In the genomic region with DNA sequence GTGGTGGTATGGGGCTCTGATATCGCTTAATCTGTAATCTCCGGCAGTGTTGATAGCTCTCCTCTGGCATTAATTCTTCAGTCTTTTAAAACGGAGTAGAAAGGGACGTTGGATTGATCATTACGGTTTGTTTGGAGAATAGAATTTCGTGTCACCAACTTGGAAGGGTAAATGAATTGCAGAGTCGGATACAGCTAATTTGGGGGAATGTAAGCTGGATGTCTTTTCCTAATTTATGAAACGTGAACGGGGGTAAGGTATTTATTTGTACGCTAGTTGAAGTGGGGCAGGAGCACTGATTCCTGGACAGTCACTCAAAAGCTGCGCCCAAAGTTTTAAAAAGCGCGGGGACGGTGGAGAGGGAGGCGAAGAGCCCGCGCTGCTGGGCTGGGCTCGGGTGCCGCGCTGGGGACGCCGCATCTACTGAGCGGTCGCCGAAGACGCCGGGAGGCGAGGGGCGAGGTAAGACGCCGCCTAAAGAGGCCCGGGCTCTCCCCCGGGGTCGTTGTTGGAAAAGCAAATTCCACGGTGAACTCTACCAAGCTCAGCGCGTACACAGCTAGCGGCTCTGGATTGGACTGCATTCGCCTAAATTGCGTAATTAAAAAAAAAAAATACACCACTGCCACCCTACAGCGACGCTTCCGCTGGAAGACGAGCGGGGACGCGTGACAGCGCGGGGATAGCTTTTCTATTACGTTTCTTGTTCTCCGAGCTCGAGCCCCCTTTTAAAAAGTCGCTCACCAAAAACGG, we compare ENCODE assay signal across 8 cellular contexts.
DNase-seq lines count a peak whose midpoint lies in the region; ATAC-seq and TF ChIP-seq lines count a peak whose summit lies in the region.

No MANE protein-coding gene starts in this region.

- H3K9me3 ChIP-seq in CD4-positive, CD25-positive, alpha-beta regulatory T cell (ENCODE audit: control insufficient read depth in 2 of 2, low read length in 2 of 2) = no peaks in the 10 kb centered on the region
- H3K9me3 ChIP-seq in neutrophil = no peaks in the 10 kb centered on the region

- peaks cover 0 to 1% (median 0%) of the 10 kb centered on the region in 7 donors for H3K9me3 Mint-ChIP-seq in CD4-positive, CD25-positive, alpha-beta regulatory T cell
- no peaks in the 10 kb centered on the region for H3K9me3 Mint-ChIP-seq in activated T-cell treated with anti-CD3 and anti-CD28 coated beads, Interleukin-2, amount 50 U/mL, for 24 hours

- no peaks in the 10 kb centered on the region for H3K36me3 Mint-ChIP-seq in CD4-positive, CD25-positive, alpha-beta regulatory T cell
- peaks cover 4% of the 10 kb centered on the region for H3K36me3 Mint-ChIP-seq in activated T-cell treated with anti-CD3 and anti-CD28 coated beads, Interleukin-2, amount 50 U/mL, for 24 hours (ENCODE audit: low read depth)

- H3K27ac Mint-ChIP-seq in CD4-positive, CD25-positive, alpha-beta regulatory T cell = peak overlapping the region; percentile 77 to 93 (median 81)
- peak overlapping the region; percentile 83 for H3K27ac Mint-ChIP-seq in activated T-cell treated with anti-CD3 and anti-CD28 coated beads, Interleukin-2, amount 50 U/mL, for 24 hours

- H3K4me3 ChIP-seq in CD4-positive, CD25-positive, alpha-beta regulatory T cell (ENCODE audit: low read depth, low read length) = peak overlapping the region; percentile 95
- peak overlapping the region; percentile 77 to 87 for H3K4me3 ChIP-seq in neutrophil (ENCODE audit: low read depth in 1 of 2, low read length in 1 of 2)

- peak; percentile 52 to 58 for ATAC-seq in CD4-positive, CD25-positive, alpha-beta regulatory T cell (ENCODE audit: low read depth in 2 of 2)
- no peak for ATAC-seq in GM18511 (IDR thresholded peaks at IDR 0.05; ENCODE audit: unreplicated experiment)
- ATAC-seq in HG03457 (IDR thresholded peaks at IDR 0.05; ENCODE audit: unreplicated experiment) = no peak

- peak; percentile 34 to 85 (median 70) for DNase-seq in CD4-positive, CD25-positive, alpha-beta regulatory T cell
- DNase-seq in LoVo (ENCODE audit: low spot score) (peak; percentile 63), fibroblast of gingiva (ENCODE audit: low read depth) (peak; percentile 64), NCI-H526 treated with DMSO at 0.1 percent for 48 hours (lab: John Stamatoyannopoulos, UW) (no peak)
- DNase-seq in activated T-cell treated with anti-CD3 and anti-CD28 coated beads, Interleukin-2, amount 50 U/mL, for 24 hours = no peak

- TF ChIP-seq CTCF in neutrophil (IDR thresholded peaks at IDR 0.05) = no peak

- H3K27ac ChIP-seq in CD4-positive, CD25-positive, alpha-beta regulatory T cell (ENCODE audit: insufficient read depth, low read length, poor library complexity, severe bottlenecking) = peak overlapping the region; percentile 72
- H3K27ac ChIP-seq in neutrophil = peak overlapping the region; percentile 55

- peaks cover 10 to 37% (median 25%) of the 10 kb centered on the region in 4 donors for H3K4me1 Mint-ChIP-seq in CD4-positive, CD25-positive, alpha-beta regulatory T cell
- peaks cover 35% of the 10 kb centered on the region for H3K4me1 Mint-ChIP-seq in activated T-cell treated with anti-CD3 and anti-CD28 coated beads, Interleukin-2, amount 50 U/mL, for 24 hours (ENCODE audit: low read depth)

- H3K4me1 ChIP-seq in CD4-positive, CD25-positive, alpha-beta regulatory T cell (ENCODE audit: control insufficient read depth, insufficient read depth, low read length, poor library complexity, severe bottlenecking) = peaks cover 32% of the 10 kb centered on the region
- H3K4me1 ChIP-seq in neutrophil (ENCODE audit: control insufficient read depth in 1 of 2, insufficient read depth in 1 of 2, low read depth in 1 of 2, low read length in 1 of 2) = peaks cover 29 to 30% of the 10 kb centered on the region in 2 experiments

- H3K36me3 ChIP-seq in CD4-positive, CD25-positive, alpha-beta regulatory T cell (ENCODE audit: control insufficient read depth, insufficient read depth, low read length) = no peaks in the 10 kb centered on the region
- no peaks in the 10 kb centered on the region for H3K36me3 ChIP-seq in neutrophil

- H3K4me3 Mint-ChIP-seq in CD4-positive, CD25-positive, alpha-beta regulatory T cell = peak overlapping the region; percentile 86 to 96 (median 96)
- H3K4me3 Mint-ChIP-seq in activated T-cell treated with anti-CD3 and anti-CD28 coated beads, Interleukin-2, amount 50 U/mL, for 24 hours = peak overlapping the region; percentile 80

- H3K27me3 Mint-ChIP-seq in CD4-positive, CD25-positive, alpha-beta regulatory T cell = peaks cover 59% of the 10 kb centered on the region
- peaks cover 76% of the 10 kb centered on the region for H3K27me3 Mint-ChIP-seq in activated T-cell treated with anti-CD3 and anti-CD28 coated beads, Interleukin-2, amount 50 U/mL, for 24 hours

- peaks cover 18% of the 10 kb centered on the region for H3K27me3 ChIP-seq in CD4-positive, CD25-positive, alpha-beta regulatory T cell (ENCODE audit: control insufficient read depth, insufficient read depth, low read length)
- H3K27me3 ChIP-seq in neutrophil = peaks cover 82% of the 10 kb centered on the region

Comparison
In these comparisons a context has a peak if more than half of its experiments do, and no peak if none do; other contexts are left out.
1. ATAC-seq: peak in CD4-positive, CD25-positive, alpha-beta regulatory T cell (2 of 2); none in GM18511 (single experiment) and HG03457 (single experiment).
2. DNase-seq: peak in CD4-positive, CD25-positive, alpha-beta regulatory T cell (3 of 3), LoVo (single experiment) and fibroblast of gingiva (single experiment); none in activated T-cell treated with anti-CD3 and anti-CD28 coated beads, Interleukin-2, amount 50 U/mL, for 24 hours (single experiment) and NCI-H526 treated with DMSO at 0.1 percent for 48 hours (single experiment).